ENCODE assay signal across 8 cellular contexts in the genomic region with DNA sequence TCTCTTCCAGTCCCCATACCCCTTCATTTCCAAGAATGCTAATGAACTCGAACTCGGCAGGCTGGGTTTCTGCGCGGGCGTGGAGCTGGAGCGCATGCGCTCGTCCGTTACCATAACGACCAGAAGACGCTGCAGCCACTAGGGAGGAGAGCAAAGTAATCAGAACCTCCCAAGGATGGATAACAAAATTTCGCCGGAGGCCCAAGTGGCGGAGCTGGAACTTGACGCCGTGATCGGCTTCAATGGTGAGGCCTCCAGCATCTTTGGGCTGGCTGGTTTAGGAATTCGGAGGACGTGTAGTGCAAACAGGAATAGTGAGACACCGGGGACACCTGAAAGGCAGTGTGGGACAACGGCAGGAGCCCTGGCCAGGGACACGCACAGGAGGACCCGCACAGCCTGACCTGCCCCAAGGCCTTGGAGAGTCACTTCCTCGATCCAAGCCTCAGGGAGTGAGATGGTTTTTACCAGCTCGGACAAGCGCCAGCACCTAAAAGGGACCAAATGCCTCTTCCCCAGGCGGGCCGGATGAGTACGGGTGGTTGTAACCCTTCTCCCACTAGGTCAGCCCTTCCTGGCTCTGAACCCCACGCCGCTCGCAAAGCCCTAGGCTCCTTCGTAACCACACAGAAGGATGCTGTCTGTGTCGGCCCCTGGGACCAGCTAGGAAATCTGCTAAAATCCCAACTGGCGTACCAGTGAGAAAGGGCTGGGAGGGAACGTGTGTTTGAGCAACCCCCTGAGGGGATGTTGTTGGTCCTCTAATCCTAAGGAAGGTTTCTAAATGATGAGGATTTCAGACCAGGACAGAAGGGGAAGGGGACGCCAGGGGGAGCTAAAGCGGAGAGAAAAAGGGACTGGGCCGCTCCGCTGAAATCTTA. TPM values are rescaled to one million over a fixed set of nuclear protein-coding genes. Genes with fewer than 3 reads are reported as not detected.
DNase-seq lines count a peak whose midpoint lies in the region; ATAC-seq, FAIRE-seq and TF ChIP-seq lines count a peak whose summit lies in the region.

A gene with protein sequence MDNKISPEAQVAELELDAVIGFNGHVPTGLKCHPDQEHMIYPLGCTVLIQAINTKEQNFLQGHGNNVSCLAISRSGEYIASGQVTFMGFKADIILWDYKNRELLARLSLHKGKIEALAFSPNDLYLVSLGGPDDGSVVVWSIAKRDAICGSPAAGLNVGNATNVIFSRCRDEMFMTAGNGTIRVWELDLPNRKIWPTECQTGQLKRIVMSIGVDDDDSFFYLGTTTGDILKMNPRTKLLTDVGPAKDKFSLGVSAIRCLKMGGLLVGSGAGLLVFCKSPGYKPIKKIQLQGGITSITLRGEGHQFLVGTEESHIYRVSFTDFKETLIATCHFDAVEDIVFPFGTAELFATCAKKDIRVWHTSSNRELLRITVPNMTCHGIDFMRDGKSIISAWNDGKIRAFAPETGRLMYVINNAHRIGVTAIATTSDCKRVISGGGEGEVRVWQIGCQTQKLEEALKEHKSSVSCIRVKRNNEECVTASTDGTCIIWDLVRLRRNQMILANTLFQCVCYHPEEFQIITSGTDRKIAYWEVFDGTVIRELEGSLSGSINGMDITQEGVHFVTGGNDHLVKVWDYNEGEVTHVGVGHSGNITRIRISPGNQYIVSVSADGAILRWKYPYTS (plus strand): TSS at position 122 of the 881 bp plus-strand sequence. CDS start 54 bp downstream, at position 176.

- TF ChIP-seq CTCF in BE2C (IDR thresholded peaks at IDR 0.05; ENCODE audit: low read depth, low read length) (peak; percentile 66), WI38 (IDR thresholded peaks at IDR 0.05; ENCODE audit: low read depth, low read length) (peak; percentile 65), bronchial epithelial cell (IDR thresholded peaks at IDR 0.05; ENCODE audit: insufficient read depth, low read length, severe bottlenecking) (peak; percentile 66)

- H3K36me3 ChIP-seq in BE2C (no peaks in the 10 kb centered on the region), bronchial epithelial cell (ENCODE audit: control insufficient read depth, insufficient read depth, low read length) (no peaks in the 10 kb centered on the region), small intestine (ENCODE audit: control insufficient read depth in 2 of 2, insufficient read depth in 2 of 2, low read length in 2 of 2) (no peaks in the 10 kb centered on the region)

- FAIRE-seq in bronchial epithelial cell (lab: Jason Lieb, UNC) (no peak), small intestine (lab: Jason Lieb, UNC) (no peak)

- ATAC-seq in GM21367 (IDR thresholded peaks at IDR 0.05; ENCODE audit: unreplicated experiment) (peak; percentile 43), GM19035 (IDR thresholded peaks at IDR 0.05; ENCODE audit: unreplicated experiment) (no peak)

- H3K4me1 ChIP-seq in BE2C, result no peaks in the 10 kb centered on the region
- H3K4me1 ChIP-seq in small intestine (ENCODE audit: control insufficient read depth in 2 of 2, insufficient read depth in 1 of 2, low read depth in 1 of 2, low read length in 1 of 2), result no peaks in the 10 kb centered on the region

- H3K27ac ChIP-seq in small intestine (ENCODE audit: low read depth in 1 of 2, low read length in 1 of 2), result peak within 1 kb of the TSS in 1 of 2 donors; percentile 63

- WGBS in small intestine, 3 donors, result 6 to 9% (median 9%) methylated on average over 40 of the region's 40 CpGs

- DNase-seq in BE2C (peak; percentile 65), NCI-H146 treated with DMSO at 0.1 percent for 48 hours (lab: John Stamatoyannopoulos, UW; ENCODE audit: unreplicated experiment) (peak; percentile 68), bronchial epithelial cell (ENCODE audit: low read depth) (peak; percentile 63), iPS-NIHi7 (ENCODE audit: extremely low spot score) (peak; percentile 90), small intestine (peak; percentile 69)

- no peaks in the 10 kb centered on the region for H3K9me3 ChIP-seq in BE2C
- H3K9me3 ChIP-seq in small intestine (ENCODE audit: control insufficient read depth, low read depth), result no peaks in the 10 kb centered on the region

- H3K4me3 ChIP-seq in BE2C (ENCODE audit: low read depth, low read length), result peak within 1 kb of the TSS; percentile 71
- peak within 1 kb of the TSS; percentile 96 for H3K4me3 ChIP-seq in WI38 (ENCODE audit: low read depth, low read length)
- H3K4me3 ChIP-seq in bronchial epithelial cell (ENCODE audit: low read depth, low read length), result peak within 1 kb of the TSS; percentile 94
- H3K4me3 ChIP-seq in small intestine (ENCODE audit: low read depth in 1 of 2, low read length in 2 of 2), result peak within 1 kb of the TSS; percentile 77 to 96

- H3K27me3 ChIP-seq in BE2C (no peaks in the 10 kb centered on the region), bronchial epithelial cell (ENCODE audit: control insufficient read depth, insufficient read depth, low read length) (no peaks in the 10 kb centered on the region), small intestine (ENCODE audit: control insufficient read depth in 2 of 2, insufficient read depth in 2 of 2, low read length in 2 of 2) (no peaks in the 10 kb centered on the region)

RNA-seq across cellular contexts. Expression of the gene that starts here (rescaled TPM):
- polyA plus RNA-seq in BE2C (2012; ENCODE audit: insufficient read depth, insufficient read length, low read depth), result not detected
- not detected in 2 replicates for total RNA-seq in bronchial epithelial cell
- not detected for polyA plus RNA-seq in small intestine

Comparison
In these comparisons a context has a peak if more than half of its experiments do, and no peak if none do; other contexts are left out.
1. Peak in DNase-seq and H3K4me3 ChIP-seq in bronchial epithelial cell; RNA of the gene not detected or under 1 TPM.
2. Peak in DNase-seq and H3K4me3 ChIP-seq in small intestine; RNA of the gene not detected or under 1 TPM.